In the genomic region with DNA sequence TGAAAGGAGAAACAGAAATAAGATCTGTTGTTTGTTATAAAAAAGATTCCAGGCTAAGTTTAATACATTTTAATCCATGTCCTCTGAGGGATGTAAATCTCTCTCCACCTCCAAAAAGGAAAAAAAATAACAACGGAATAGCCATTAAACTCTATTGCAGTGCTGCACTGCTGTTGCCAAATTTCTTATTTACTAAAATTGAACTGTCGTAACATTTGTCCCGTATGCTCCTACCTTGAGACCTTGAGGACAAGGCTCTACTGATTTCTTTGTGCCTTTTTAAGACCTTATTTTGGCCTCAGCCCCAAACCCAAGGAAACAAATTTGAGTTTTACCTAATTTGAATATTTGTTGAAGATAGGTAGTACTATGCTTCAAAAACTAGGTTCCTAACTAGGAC, we compare ENCODE assay signal across 6 cellular contexts. TPM values are rescaled to one million over a fixed set of nuclear protein-coding genes. Genes with fewer than 3 reads are reported as not detected.
"Had no signal": no experiment of that assay in that cellular context is flagged by ENCODE, and none has a peak within 500 bp of the region (broad histone marks: within the 10 kb centered on the region; RNA-seq: fewer than 3 reads in every experiment).

No MANE protein-coding gene starts in this region.

- DNase-seq: IMR-90, KBM-7, KG1 had no signal

- ATAC-seq: HepG2, K562 had no signal

RNA-seq across cellular contexts. Expression of a gene that starts 56.4 kb away (rescaled TPM):
- total RNA-seq: HT1080, K562 had no signal
